In genomic region chr2:191758420-191759199, GRCh38 we compare ENCODE assay signal across 1 cellular context.
TF ChIP-seq lines count a peak whose summit lies in the region.

No MANE protein-coding gene starts in this region.

TF ChIP-seq in HepG2, 621 proteins besides CTCF, POLR2A, EP300 and RAD21 (continued from another document and continues in another):
- TF ChIP-seq, protein P1, sequence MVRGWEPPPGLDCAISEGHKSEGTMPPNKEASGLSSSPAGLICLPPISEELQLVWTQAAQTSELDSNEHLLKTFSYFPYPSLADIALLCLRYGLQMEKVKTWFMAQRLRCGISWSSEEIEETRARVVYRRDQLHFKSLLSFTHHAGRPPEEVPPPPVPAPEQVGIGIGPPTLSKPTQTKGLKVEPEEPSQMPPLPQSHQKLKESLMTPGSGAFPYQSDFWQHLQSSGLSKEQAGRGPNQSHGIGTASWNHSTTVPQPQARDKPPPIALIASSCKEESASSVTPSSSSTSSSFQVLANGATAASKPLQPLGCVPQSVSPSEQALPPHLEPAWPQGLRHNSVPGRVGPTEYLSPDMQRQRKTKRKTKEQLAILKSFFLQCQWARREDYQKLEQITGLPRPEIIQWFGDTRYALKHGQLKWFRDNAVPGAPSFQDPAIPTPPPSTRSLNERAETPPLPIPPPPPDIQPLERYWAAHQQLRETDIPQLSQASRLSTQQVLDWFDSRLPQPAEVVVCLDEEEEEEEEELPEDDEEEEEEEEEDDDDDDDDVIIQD (CRISPR knock-in tag; IDR thresholded peaks at IDR 0.05; ENCODE audit: low read depth) = peak; percentile 30; the same call in 1 of the 2 replicates
- TF ChIP-seq ZNF337 (CRISPR knock-in tag; IDR thresholded peaks at IDR 0.05; ENCODE audit: borderline replicate concordance, low read depth) (no peak), ZFYVE20 (CRISPR knock-in tag; IDR thresholded peaks at IDR 0.05; ENCODE audit: borderline replicate concordance, low read depth) (no peak), SALL2 (CRISPR knock-in tag; IDR thresholded peaks at IDR 0.05) (no peak), MEIS1 (CRISPR knock-in tag; IDR thresholded peaks at IDR 0.05; ENCODE audit: borderline replicate concordance) (no peak), NRL (CRISPR knock-in tag; IDR thresholded peaks at IDR 0.05; ENCODE audit: borderline replicate concordance) (no peak), ATAD3A (CRISPR knock-in tag; IDR thresholded peaks at IDR 0.05) (no peak), ZNF333 (CRISPR knock-in tag; IDR thresholded peaks at IDR 0.05; ENCODE audit: borderline replicate concordance) (no peak), ZNF331 (CRISPR knock-in tag; IDR thresholded peaks at IDR 0.05) (0 out of 2 replicates have a peak, but pooled peaks have one; percentile 38), GTF3A (CRISPR knock-in tag; conservative IDR thresholded peaks at IDR 0.05) (no peak), NR2F1 (CRISPR knock-in tag; IDR thresholded peaks at IDR 0.05) (no peak), KLF15 (CRISPR knock-in tag; IDR thresholded peaks at IDR 0.05; ENCODE audit: borderline replicate concordance) (no peak), SRY (CRISPR knock-in tag; IDR thresholded peaks at IDR 0.05) (no peak), MTERF4 (CRISPR knock-in tag; IDR thresholded peaks at IDR 0.05) (no peak), CREM (IDR thresholded peaks at IDR 0.05) (no peak), CREM (CRISPR knock-in tag; IDR thresholded peaks at IDR 0.05) (no peak), PATZ1 (CRISPR knock-in tag; IDR thresholded peaks at IDR 0.05) (no peak), MXI1 (IDR thresholded peaks at IDR 0.05; ENCODE audit: borderline replicate concordance, low read depth, low read length) (no peak), ZNF883 (CRISPR knock-in tag; IDR thresholded peaks at IDR 0.05; ENCODE audit: not compliant biosample characterization) (no peak), ZFP82 (CRISPR knock-in tag; IDR thresholded peaks at IDR 0.05; ENCODE audit: borderline replicate concordance) (no peak), ZNF562 (CRISPR knock-in tag; IDR thresholded peaks at IDR 0.05; ENCODE audit: borderline replicate concordance) (no peak), ZNF577 (CRISPR knock-in tag; IDR thresholded peaks at IDR 0.05; ENCODE audit: borderline replicate concordance, low read depth) (no peak), POGZ (CRISPR knock-in tag; IDR thresholded peaks at IDR 0.05) (peak; percentile 26; the same call in 1 of the 2 replicates), ZNF660 (CRISPR knock-in tag; IDR thresholded peaks at IDR 0.05; ENCODE audit: borderline replicate concordance, low read depth) (no peak), ZNF430 (CRISPR knock-in tag; IDR thresholded peaks at IDR 0.05) (no peak), ZNF496 (CRISPR knock-in tag; IDR thresholded peaks at IDR 0.05; ENCODE audit: insufficient replicate concordance) (no peak), TAF1 (CRISPR knock-in tag; IDR thresholded peaks at IDR 0.05) (no peak), MLLT10 (CRISPR knock-in tag; IDR thresholded peaks at IDR 0.05) (no peak), ZNF546 (CRISPR knock-in tag; conservative IDR thresholded peaks at IDR 0.05) (no peak), ZNF772 (CRISPR knock-in tag; IDR thresholded peaks at IDR 0.05) (no peak), REPIN1 (CRISPR knock-in tag; IDR thresholded peaks at IDR 0.05; ENCODE audit: borderline replicate concordance, low read depth) (no peak), SP140L (CRISPR knock-in tag; IDR thresholded peaks at IDR 0.05; ENCODE audit: borderline replicate concordance) (no peak), GRHL1 (CRISPR knock-in tag; conservative IDR thresholded peaks at IDR 0.05) (no peak), ZNF30 (CRISPR knock-in tag; IDR thresholded peaks at IDR 0.05) (no peak), ZNF296 (CRISPR knock-in tag; conservative IDR thresholded peaks at IDR 0.05) (no peak), ZNF589 (CRISPR knock-in tag; conservative IDR thresholded peaks at IDR 0.05) (no peak), ZNF335 (CRISPR knock-in tag; IDR thresholded peaks at IDR 0.05) (0 out of 2 replicates have a peak, but pooled peaks have one; percentile 5), HOXA5 (CRISPR knock-in tag; IDR thresholded peaks at IDR 0.05) (no peak), HNF4G (IDR thresholded peaks at IDR 0.05; ENCODE audit: borderline replicate concordance, low read depth, low read length) (no peak), HNF4G (CRISPR knock-in tag; IDR thresholded peaks at IDR 0.05; ENCODE audit: borderline replicate concordance, low read depth) (no peak), POGK (CRISPR knock-in tag; conservative IDR thresholded peaks at IDR 0.05) (0 out of 2 replicates have a peak, but pooled peaks have one; percentile 52), ZNF121 (CRISPR knock-in tag; IDR thresholded peaks at IDR 0.05) (no peak), MBD4 (IDR thresholded peaks at IDR 0.05; ENCODE audit: borderline replicate concordance, low read length) (no peak), KDM4B (CRISPR knock-in tag; IDR thresholded peaks at IDR 0.05) (no peak), ZNF431 (CRISPR knock-in tag; IDR thresholded peaks at IDR 0.05; ENCODE audit: borderline replicate concordance, low read depth) (0 out of 2 replicates have a peak, but pooled peaks have one; percentile 35), ZSCAN30 (CRISPR knock-in tag; IDR thresholded peaks at IDR 0.05) (no peak), RBFOX2 (IDR thresholded peaks at IDR 0.05; ENCODE audit: low read depth, low read length) (no peak), ZNF124 (CRISPR knock-in tag; IDR thresholded peaks at IDR 0.05) (no peak), ZNF256 (CRISPR knock-in tag; conservative IDR thresholded peaks at IDR 0.05) (no peak), ASH2L (IDR thresholded peaks at IDR 0.05; ENCODE audit: insufficient read length, low read depth, low read length) (no peak), ZBTB14 (CRISPR knock-in tag; IDR thresholded peaks at IDR 0.05) (no peak), SRF (IDR thresholded peaks at IDR 0.05; ENCODE audit: low read depth, low read length) (no peak)
- TF ChIP-seq, protein P2, sequence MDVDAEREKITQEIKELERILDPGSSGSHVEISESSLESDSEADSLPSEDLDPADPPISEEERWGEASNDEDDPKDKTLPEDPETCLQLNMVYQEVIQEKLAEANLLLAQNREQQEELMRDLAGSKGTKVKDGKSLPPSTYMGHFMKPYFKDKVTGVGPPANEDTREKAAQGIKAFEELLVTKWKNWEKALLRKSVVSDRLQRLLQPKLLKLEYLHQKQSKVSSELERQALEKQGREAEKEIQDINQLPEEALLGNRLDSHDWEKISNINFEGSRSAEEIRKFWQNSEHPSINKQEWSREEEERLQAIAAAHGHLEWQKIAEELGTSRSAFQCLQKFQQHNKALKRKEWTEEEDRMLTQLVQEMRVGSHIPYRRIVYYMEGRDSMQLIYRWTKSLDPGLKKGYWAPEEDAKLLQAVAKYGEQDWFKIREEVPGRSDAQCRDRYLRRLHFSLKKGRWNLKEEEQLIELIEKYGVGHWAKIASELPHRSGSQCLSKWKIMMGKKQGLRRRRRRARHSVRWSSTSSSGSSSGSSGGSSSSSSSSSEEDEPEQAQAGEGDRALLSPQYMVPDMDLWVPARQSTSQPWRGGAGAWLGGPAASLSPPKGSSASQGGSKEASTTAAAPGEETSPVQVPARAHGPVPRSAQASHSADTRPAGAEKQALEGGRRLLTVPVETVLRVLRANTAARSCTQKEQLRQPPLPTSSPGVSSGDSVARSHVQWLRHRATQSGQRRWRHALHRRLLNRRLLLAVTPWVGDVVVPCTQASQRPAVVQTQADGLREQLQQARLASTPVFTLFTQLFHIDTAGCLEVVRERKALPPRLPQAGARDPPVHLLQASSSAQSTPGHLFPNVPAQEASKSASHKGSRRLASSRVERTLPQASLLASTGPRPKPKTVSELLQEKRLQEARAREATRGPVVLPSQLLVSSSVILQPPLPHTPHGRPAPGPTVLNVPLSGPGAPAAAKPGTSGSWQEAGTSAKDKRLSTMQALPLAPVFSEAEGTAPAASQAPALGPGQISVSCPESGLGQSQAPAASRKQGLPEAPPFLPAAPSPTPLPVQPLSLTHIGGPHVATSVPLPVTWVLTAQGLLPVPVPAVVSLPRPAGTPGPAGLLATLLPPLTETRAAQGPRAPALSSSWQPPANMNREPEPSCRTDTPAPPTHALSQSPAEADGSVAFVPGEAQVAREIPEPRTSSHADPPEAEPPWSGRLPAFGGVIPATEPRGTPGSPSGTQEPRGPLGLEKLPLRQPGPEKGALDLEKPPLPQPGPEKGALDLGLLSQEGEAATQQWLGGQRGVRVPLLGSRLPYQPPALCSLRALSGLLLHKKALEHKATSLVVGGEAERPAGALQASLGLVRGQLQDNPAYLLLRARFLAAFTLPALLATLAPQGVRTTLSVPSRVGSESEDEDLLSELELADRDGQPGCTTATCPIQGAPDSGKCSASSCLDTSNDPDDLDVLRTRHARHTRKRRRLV (CRISPR knock-in tag; IDR thresholded peaks at IDR 0.05) = no peak
- TF ChIP-seq, protein P3, sequence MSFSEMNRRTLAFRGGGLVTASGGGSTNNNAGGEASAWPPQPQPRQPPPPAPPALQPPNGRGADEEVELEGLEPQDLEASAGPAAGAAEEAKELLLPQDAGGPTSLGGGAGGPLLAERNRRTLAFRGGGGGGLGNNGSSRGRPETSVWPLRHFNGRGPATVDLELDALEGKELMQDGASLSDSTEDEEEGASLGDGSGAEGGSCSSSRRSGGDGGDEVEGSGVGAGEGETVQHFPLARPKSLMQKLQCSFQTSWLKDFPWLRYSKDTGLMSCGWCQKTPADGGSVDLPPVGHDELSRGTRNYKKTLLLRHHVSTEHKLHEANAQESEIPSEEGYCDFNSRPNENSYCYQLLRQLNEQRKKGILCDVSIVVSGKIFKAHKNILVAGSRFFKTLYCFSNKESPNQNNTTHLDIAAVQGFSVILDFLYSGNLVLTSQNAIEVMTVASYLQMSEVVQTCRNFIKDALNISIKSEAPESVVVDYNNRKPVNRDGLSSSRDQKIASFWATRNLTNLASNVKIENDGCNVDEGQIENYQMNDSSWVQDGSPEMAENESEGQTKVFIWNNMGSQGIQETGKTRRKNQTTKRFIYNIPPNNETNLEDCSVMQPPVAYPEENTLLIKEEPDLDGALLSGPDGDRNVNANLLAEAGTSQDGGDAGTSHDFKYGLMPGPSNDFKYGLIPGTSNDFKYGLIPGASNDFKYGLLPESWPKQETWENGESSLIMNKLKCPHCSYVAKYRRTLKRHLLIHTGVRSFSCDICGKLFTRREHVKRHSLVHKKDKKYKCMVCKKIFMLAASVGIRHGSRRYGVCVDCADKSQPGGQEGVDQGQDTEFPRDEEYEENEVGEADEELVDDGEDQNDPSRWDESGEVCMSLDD (CRISPR knock-in tag; IDR thresholded peaks at IDR 0.05; ENCODE audit: borderline replicate concordance) = no peak
- TF ChIP-seq, protein P4, sequence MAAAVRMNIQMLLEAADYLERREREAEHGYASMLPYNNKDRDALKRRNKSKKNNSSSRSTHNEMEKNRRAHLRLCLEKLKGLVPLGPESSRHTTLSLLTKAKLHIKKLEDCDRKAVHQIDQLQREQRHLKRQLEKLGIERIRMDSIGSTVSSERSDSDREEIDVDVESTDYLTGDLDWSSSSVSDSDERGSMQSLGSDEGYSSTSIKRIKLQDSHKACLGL (CRISPR knock-in tag; IDR thresholded peaks at IDR 0.05) = no peak
